ENCODE assay signal across 8 cellular contexts in the genomic region with DNA sequence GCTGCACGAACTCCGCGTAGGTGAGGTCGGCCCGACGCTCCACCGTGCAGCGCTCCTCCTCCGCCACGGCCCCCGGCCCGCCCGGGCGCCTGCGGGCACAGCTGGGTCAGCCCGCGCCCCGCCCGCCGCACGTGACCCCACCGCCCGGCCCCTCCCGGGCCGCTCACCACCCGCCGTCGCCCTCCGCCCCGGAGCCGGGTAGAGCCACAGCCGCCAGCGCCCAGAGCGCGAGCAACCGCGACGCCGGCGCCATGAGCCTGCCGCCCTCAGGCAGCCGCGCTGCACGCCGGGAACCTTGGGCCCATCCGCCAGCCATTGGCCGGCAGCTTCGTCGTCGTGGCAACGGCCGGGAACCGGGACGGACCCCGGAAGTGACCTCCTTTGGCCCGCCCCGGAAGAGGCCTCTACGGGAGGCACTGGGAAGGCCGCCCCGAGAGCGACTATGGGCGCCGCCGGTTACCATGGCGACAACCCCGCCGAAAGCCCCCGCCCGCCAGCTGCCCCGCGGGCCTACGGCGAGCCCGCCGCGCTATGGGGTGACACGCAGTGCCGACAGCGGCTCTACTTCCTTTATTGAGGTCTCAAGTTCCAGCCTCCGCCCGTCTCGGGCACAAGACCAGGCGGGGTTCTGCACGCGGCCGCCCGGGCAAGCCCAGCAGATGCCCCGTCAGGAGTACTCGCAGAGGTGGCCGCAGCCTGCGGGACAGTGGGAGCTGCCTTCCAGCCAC.
A peak's percentile ranks its signal among the peaks of the same experiment; 100 is the strongest.
DNase-seq lines count a peak whose midpoint lies in the region; ATAC-seq and TF ChIP-seq lines count a peak whose summit lies in the region.

A gene with protein sequence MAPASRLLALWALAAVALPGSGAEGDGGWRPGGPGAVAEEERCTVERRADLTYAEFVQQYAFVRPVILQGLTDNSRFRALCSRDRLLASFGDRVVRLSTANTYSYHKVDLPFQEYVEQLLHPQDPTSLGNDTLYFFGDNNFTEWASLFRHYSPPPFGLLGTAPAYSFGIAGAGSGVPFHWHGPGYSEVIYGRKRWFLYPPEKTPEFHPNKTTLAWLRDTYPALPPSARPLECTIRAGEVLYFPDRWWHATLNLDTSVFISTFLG (minus strand): TSS at position 268 of the 728 bp plus-strand sequence. CDS start 15 bp downstream, at position 253.

- H3K4me3 ChIP-seq in HFF-Myc (replicated peaks; ENCODE audit: low read depth, low read length) = peak within 1 kb of the TSS; percentile 83

- peak; percentile 68 for ATAC-seq in SK-N-SH treated with all-trans-retinoic acid at 6 μM for 48 hours

- peak within 1 kb of the TSS; percentile 72 for H3K27ac ChIP-seq in substantia nigra (ENCODE audit: low read depth, low read length, poor library complexity, severe bottlenecking)

- TF ChIP-seq CTCF in HFF-Myc (IDR thresholded peaks at IDR 0.05; ENCODE audit: low read depth, low read length, missing control alignments) = no peak

- DNase-seq in GM04504 (ENCODE audit: low read depth) (peak; percentile 87), HFF-Myc (ENCODE audit: extremely low read depth, low read depth) (peak; percentile 75), NCI-H1092 (lab: John Stamatoyannopoulos, UW) (peak; percentile 97), germinal center (ENCODE audit: low spot score) (peak; percentile 92), nucleus accumbens (lab: John Stamatoyannopoulos, UW) (peak; percentile 72 to 97 (median 92)), substantia nigra (lab: John Stamatoyannopoulos, UW) (peak; percentile 74 to 98 (median 94))
- peak; percentile 99 for DNase-seq in activated naive CD4-positive, alpha-beta T cell treated with anti-CD3 and anti-CD28 coated beads, Interleukin-2, amount 50 U/mL, for 16 hours

TF ChIP-seq in SK-N-SH treated with all-trans-retinoic acid at 6 μM for 48 hours, 23 proteins besides CTCF, POLR2A, EP300 and RAD21:
- 0 out of 2 replicates have a peak, but pooled peaks have one; percentile 41 for TF ChIP-seq ZC3H10 (CRISPR knock-in tag; IDR thresholded peaks at IDR 0.05)
- TF ChIP-seq CSDC2 (CRISPR knock-in tag; IDR thresholded peaks at IDR 0.05) = no peak

Comparison
In these comparisons a context has a peak if more than half of its experiments do, and no peak if none do; other contexts are left out.
1. Peak in every context shown above with its lines: DNase-seq, ATAC-seq, H3K4me3 ChIP-seq and H3K27ac ChIP-seq.